In the genomic region with DNA sequence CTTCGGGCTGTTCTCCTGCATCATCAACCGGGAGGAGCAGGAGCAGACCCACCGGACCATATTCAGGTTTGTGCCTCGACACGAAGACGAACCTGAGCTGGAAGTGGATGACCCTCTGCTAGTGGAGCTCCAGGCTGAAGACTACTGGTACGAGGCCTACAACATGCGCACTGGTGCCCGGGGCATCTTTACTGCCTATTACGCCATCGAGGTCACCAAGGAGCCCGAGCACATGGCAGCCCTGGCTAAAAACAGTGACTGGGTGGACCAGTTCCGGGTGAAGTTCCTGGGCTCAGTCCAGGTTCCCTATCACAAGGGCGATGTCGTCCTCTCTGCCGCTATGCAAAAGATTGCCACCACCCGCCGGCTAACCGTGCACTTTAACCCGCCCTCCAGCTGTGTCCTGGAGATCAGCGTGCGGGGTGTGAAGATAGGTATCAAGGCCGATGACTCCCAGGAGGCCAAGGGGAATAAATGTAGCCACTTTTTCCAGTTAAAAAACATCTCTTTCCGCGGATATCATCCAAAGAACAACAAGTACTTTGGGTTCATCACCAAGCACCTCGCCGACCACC, we compare ENCODE assay signal across 1 cellular context. TPM values are rescaled to one million over a fixed set of nuclear protein-coding genes. Genes with fewer than 3 reads are reported as not detected.
"Had no signal": no experiment of that assay in that cellular context is flagged by ENCODE, and none has a peak within 500 bp of the region (broad histone marks: within the 10 kb centered on the region; RNA-seq: fewer than 3 reads in every experiment).

No MANE protein-coding gene starts in this region.

RNA-seq across cellular contexts. Expression of a gene that starts 50.5 kb away (rescaled TPM):
- total RNA-seq: ascending aorta had no signal
